In the genomic region with DNA sequence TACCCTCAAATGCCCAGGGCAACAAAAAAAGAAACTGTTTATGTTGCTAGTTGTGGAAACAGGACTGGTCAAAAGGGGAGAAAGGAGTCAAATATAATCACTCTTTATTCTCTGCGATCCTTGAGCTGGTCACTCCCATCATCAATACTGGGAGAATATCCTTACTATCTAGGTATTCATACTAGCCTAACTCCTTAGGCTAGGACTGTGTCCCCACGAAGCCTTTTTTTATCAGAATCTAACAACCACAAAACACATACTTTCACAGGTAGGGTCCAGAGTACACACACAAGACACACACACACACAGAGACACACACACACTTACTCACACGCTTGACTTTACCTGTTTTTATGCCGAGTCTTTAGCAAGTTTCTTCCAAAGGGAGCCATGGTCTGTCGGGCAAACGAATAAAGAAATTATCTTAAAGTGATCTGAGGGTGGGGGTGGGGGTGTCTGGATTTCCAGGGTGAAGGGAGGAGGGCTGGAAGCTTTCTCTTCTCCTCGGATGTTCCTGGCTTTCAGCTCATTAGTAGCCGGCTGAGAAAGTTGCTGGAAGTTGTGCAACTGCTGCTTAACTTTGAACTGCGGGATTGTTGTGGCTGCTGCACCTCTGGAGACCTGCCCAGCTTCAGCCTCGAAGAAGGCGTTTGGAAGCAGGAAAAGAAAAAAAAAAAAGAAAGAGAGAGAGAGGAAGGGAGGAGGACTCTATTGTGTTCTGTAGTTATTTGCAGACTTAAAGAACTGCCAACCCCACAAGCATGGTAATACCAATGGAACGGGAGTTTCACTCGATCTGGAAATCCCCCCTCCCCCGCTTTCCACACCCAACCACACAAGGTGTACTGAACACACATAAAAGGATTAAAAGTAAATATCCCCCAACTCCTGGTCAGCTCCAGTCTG, we compare ENCODE assay signal across 1 cellular context.
TF ChIP-seq lines count a peak whose summit lies in the region.

A gene (minus strand): TSS at position 600 of the 906 bp plus-strand sequence. CDS start 208 bp downstream, at position 392.

TF ChIP-seq in HEK293, 187 proteins besides CTCF, POLR2A, EP300 and RAD21 (continued from another document):
- TF ChIP-seq ZNF335 (tag by site-specific recombination; conservative IDR thresholded peaks at IDR 0.05) (0 out of 2 replicates have a peak, but pooled peaks have one; percentile 20), ZNF501 (tag by site-specific recombination; IDR thresholded peaks at IDR 0.05) (peak; percentile 20; the same call in 1 of the 2 replicates)
